In the genomic region with DNA sequence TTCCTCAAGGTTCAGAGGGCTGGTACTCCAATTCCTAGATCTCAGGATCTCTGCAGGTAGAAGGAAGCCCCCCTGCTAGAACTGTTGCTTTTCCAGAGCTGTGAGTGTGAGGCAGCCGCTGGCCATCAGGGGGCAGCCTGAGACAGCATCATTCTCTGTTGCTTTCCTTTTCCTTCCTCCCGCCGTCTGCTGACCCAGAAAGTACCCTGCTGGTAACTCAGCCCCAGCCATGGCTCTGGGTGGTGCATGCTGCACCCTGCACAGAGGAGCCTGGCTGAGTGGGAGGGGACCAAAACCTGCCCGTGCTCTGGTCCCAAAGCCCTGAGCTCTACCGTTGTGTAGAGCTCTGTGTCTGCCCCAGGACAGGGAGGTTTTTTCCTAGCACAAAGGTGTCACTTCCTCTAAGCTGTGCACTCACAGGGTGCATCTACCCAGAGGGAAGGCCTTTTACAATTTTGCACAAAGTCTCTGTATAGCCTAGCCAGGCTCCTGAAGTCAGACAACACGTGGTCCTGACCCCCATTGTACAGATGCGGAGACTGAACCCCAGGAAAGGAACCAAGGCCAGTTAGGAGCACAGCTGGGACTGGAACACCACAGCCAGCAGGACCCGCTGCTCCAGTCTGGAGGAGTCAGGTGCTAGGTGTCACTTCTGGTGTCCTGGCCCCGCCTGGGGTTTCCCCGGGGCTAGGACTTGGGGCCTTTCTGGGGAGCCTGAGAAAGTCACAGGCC, we compare ENCODE assay signal across 1 cellular context.
A peak's percentile ranks its signal among the peaks of the same experiment; 100 is the strongest.
TF ChIP-seq lines count a peak whose summit lies in the region.

No MANE protein-coding gene starts in this region.

TF ChIP-seq in HEK293, 187 proteins besides CTCF, POLR2A, EP300 and RAD21 (continued from another document):
- TF ChIP-seq ZBTB44 (tag by site-specific recombination; IDR thresholded peaks at IDR 0.05) (0 out of 2 replicates have a peak, but pooled peaks have one; percentile 40), ZNF280D (tag by site-specific recombination; IDR thresholded peaks at IDR 0.05) (no peak), ZBTB17 (tag by site-specific recombination; IDR thresholded peaks at IDR 0.05) (0 out of 2 replicates have a peak, but pooled peaks have one; percentile 48), ZNF501 (tag by site-specific recombination; IDR thresholded peaks at IDR 0.05) (0 out of 2 replicates have a peak, but pooled peaks have one; percentile 33), ZNF112 (tag by site-specific recombination; IDR thresholded peaks at IDR 0.05) (no peak), IKZF3 (tag by site-specific recombination; IDR thresholded peaks at IDR 0.05) (no peak), ZIC2 (tag by site-specific recombination; IDR thresholded peaks at IDR 0.05) (peak; percentile 83), ZNF660 (tag by site-specific recombination; IDR thresholded peaks at IDR 0.05) (no peak), ZNF202 (tag by site-specific recombination; IDR thresholded peaks at IDR 0.05; ENCODE audit: borderline replicate concordance) (no peak), ZNF362 (tag by site-specific recombination; IDR thresholded peaks at IDR 0.05) (0 out of 2 replicates have a peak, but pooled peaks have one; percentile 10), KLF17 (tag by site-specific recombination; IDR thresholded peaks at IDR 0.05) (peak; percentile 59; the same call in 1 of the 2 replicates), ZNF600 (tag by site-specific recombination; IDR thresholded peaks at IDR 0.05) (0 out of 2 replicates have a peak, but pooled peaks have one; percentile 37), GLIS1 (tag by site-specific recombination; IDR thresholded peaks at IDR 0.05) (peak; percentile 49)
- TF ChIP-seq, protein P1, sequence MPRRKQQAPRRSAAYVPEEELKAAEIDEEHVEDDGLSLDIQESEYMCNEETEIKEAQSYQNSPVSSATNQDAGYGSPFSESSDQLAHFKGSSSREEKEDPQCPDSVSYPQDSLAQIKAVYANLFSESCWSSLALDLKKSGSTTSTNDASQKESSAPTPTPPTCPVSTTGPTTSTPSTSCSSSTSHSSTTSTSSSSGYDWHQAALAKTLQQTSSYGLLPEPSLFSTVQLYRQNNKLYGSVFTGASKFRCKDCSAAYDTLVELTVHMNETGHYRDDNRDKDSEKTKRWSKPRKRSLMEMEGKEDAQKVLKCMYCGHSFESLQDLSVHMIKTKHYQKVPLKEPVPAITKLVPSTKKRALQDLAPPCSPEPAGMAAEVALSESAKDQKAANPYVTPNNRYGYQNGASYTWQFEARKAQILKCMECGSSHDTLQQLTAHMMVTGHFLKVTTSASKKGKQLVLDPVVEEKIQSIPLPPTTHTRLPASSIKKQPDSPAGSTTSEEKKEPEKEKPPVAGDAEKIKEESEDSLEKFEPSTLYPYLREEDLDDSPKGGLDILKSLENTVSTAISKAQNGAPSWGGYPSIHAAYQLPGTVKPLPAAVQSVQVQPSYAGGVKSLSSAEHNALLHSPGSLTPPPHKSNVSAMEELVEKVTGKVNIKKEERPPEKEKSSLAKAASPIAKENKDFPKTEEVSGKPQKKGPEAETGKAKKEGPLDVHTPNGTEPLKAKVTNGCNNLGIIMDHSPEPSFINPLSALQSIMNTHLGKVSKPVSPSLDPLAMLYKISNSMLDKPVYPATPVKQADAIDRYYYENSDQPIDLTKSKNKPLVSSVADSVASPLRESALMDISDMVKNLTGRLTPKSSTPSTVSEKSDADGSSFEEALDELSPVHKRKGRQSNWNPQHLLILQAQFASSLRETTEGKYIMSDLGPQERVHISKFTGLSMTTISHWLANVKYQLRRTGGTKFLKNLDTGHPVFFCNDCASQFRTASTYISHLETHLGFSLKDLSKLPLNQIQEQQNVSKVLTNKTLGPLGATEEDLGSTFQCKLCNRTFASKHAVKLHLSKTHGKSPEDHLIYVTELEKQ (tag by site-specific recombination; IDR thresholded peaks at IDR 0.05; ENCODE audit: borderline replicate concordance), result peak; percentile 18; the same call in 1 of the 2 replicates
